Comparison of ENCODE assay signal across 8 cellular contexts in genomic region chr12:113965951-113966797, GRCh38. TPM values are rescaled to one million over a fixed set of nuclear protein-coding genes. Genes with fewer than 3 reads are reported as not detected.
DNase-seq lines count a peak whose midpoint lies in the region; ATAC-seq, FAIRE-seq and TF ChIP-seq lines count a peak whose summit lies in the region.

TSS of gene RBM19 (minus strand) at chr12:113966325. CDS start at chr12:113966227, 98 bp downstream.

- H2AFZ ChIP-seq in keratinocyte (ENCODE audit: control insufficient read depth, low read length), result peak within 1 kb of the TSS; percentile 97

- H3K4me2 ChIP-seq in keratinocyte (ENCODE audit: control insufficient read depth, extremely low read depth, insufficient read depth, low read depth, low read length), result peak within 1 kb of the TSS; percentile 89

- peak; percentile 92 for ATAC-seq in HG03439 (IDR thresholded peaks at IDR 0.05; ENCODE audit: unreplicated experiment)

- dilution Hi-C loops in keratinocyte (cut with MboI; ENCODE audit: extremely low pct_ligation_motif_present, low sequenced_read_pairs), result no loop called here

- no peaks in the 10 kb centered on the region for H3K9me1 ChIP-seq in keratinocyte (ENCODE audit: control insufficient read depth, extremely low read depth, insufficient read depth, low read length)

- peak; percentile 98 for DNase-seq in BE2C
- peak; percentile 96 for DNase-seq in NCI-H510A (lab: John Stamatoyannopoulos, UW)
- peak; percentile 96 for DNase-seq in activated CD4-positive, alpha-beta T cell treated with anti-CD3 and anti-CD28 coated beads for 1 hour
- peak; percentile 99 for DNase-seq in cerebellum (ENCODE audit: low spot score)
- DNase-seq in keratinocyte (ENCODE audit: low read depth, low spot score), result peak; percentile 87
- peak; percentile 94 to 95 for DNase-seq in stimulated activated CD4-positive, alpha-beta T cell treated with anti-CD3 and anti-CD28 coated beads, Interleukin-15, amount 100 ng/mL, for 1 hour (ENCODE audit: low read depth in 1 of 2, low spot score in 1 of 2)

- H3K27ac ChIP-seq in keratinocyte (ENCODE audit: control insufficient read depth, insufficient read depth, low read length), result peak within 1 kb of the TSS; percentile 68

- H3K9me3 ChIP-seq in BE2C (no peaks in the 10 kb centered on the region), keratinocyte (ENCODE audit: control insufficient read depth, low read depth, low read length) (no peaks in the 10 kb centered on the region)

- H4K20me1 ChIP-seq in keratinocyte (ENCODE audit: control insufficient read depth, extremely low read depth, insufficient read depth, low read length), result no peaks in the 10 kb centered on the region

- H3K27me3 ChIP-seq in BE2C, result peaks cover 13% of the 10 kb centered on the region
- no peaks in the 10 kb centered on the region for H3K27me3 ChIP-seq in keratinocyte (ENCODE audit: control insufficient read depth, extremely low read depth, insufficient read depth, low read length)

- H3K4me3 ChIP-seq in BE2C (ENCODE audit: low read depth, low read length) (peak within 1 kb of the TSS; percentile 97), keratinocyte (ENCODE audit: control insufficient read depth in 2 of 3, extremely low read depth in 1 of 3, insufficient read depth in 2 of 3, low read depth in 1 of 3, low read length in 3 of 3) (peak within 1 kb of the TSS; percentile 83 to 95 (median 84))

- FAIRE-seq in keratinocyte (lab: Jason Lieb, UNC), result peak; percentile 85

- H3K36me3 ChIP-seq in BE2C, result peaks cover 17% of the 10 kb centered on the region
- H3K36me3 ChIP-seq in keratinocyte (ENCODE audit: control insufficient read depth in 2 of 2, extremely low read depth in 1 of 2, insufficient read depth in 2 of 2, low read length in 2 of 2), result peaks cover 5 to 14% of the 10 kb centered on the region in 2 experiments

- H3K9ac ChIP-seq in keratinocyte (ENCODE audit: control insufficient read depth, extremely low read depth, insufficient read depth, low read length), result peak within 1 kb of the TSS; percentile 89

- peaks cover 30% of the 10 kb centered on the region for H3K79me2 ChIP-seq in keratinocyte (ENCODE audit: control insufficient read depth, insufficient read depth, low read length)

- TF ChIP-seq POLR2A in GM19193 (IDR thresholded peaks at IDR 0.05; ENCODE audit: extremely low read depth, insufficient read depth, insufficient read length), result peak; percentile 83

- TF ChIP-seq CTCF in BE2C (IDR thresholded peaks at IDR 0.05; ENCODE audit: low read depth, low read length), result peak; percentile 79
- TF ChIP-seq CTCF in keratinocyte (optimal IDR thresholded peaks at IDR 0.05 in 1 of 3, IDR thresholded peaks at IDR 0.05 in 1 of 3, conservative IDR thresholded peaks at IDR 0.05 in 1 of 3; ENCODE audit: extremely low read depth in 1 of 3, insufficient read depth in 2 of 3, low read length in 3 of 3), result peak; percentile 82 to 97 (median 85)

- no peaks in the 10 kb centered on the region for H3K4me1 ChIP-seq in BE2C
- peaks cover 12% of the 10 kb centered on the region for H3K4me1 ChIP-seq in keratinocyte (ENCODE audit: control insufficient read depth, extremely low read depth, insufficient read depth, low read length)

RNA-seq across cellular contexts. Expression of gene RBM19, which starts in this region (rescaled TPM):
- polyA plus RNA-seq in BE2C (2012; ENCODE audit: insufficient read depth, insufficient read length, low read depth), result 31.0 TPM
- 23.7 TPM for total RNA-seq in cerebellum
- 14.4 to 16.5 TPM (median 14.6 TPM) in 3 replicates for polyA plus RNA-seq in keratinocyte
- polyA plus RNA-seq in keratinocyte (2011; ENCODE audit: low read depth), result 27.8 TPM
- 9.4 and 12.8 TPM in 2 replicates for polyA plus RNA-seq in keratinocyte (2011; cell fraction: cytosol; rRNA removed)
- 37.8 and 46.2 TPM in 2 replicates for polyA plus RNA-seq in keratinocyte (2011; cell fraction: nucleus; rRNA removed)
- 10.5 and 19.3 TPM in 2 replicates for polyA plus RNA-seq in keratinocyte (2012; ENCODE audit: low replicate concordance)
- 19.2 to 29.5 TPM (median 23.0 TPM) in 3 replicates for polyA minus RNA-seq in keratinocyte
- polyA minus RNA-seq in keratinocyte (2011; cell fraction: cytosol; rRNA and poly(A)+ RNA removed), result 10.7 TPM
- 17.6 and 22.8 TPM in 2 replicates for polyA minus RNA-seq in keratinocyte (2011; cell fraction: nucleus; rRNA and poly(A)+ RNA removed)

Comparison
In these comparisons a context has a peak if more than half of its experiments do, and no peak if none do; other contexts are left out.
1. Peak in every context shown above with its lines: DNase-seq, ATAC-seq, H3K4me3 ChIP-seq and H3K27ac ChIP-seq.